Comparison of ENCODE assay signal across 11 cellular contexts in the genomic region with DNA sequence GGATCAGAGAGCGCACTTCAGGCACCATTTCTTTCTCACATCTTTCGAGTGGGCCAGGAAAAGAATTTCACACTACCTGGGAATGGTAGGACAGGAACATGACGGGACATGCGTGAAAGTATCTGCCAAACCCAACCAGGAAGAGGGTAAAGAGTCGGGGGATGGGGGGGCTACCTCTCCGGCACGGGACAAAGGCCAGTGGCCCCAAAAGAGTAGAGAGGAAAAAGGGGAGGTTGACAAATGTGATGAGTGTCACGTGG. TPM values are rescaled to one million over a fixed set of nuclear protein-coding genes. Genes with fewer than 3 reads are reported as not detected.
DNase-seq lines count a peak whose midpoint lies in the region; ATAC-seq and TF ChIP-seq lines count a peak whose summit lies in the region.
"Had no signal": no experiment of that assay in that cellular context is flagged by ENCODE, and none has a peak within 500 bp of the region (broad histone marks: within the 10 kb centered on the region; RNA-seq: fewer than 3 reads in every experiment).

No MANE protein-coding gene starts in this region.

- H3K27ac ChIP-seq in CD4-positive, alpha-beta memory T cell (ENCODE audit: low read depth, low read length), result no peak overlapping the region
- peak overlapping the region; percentile 65 for H3K27ac ChIP-seq in parathyroid adenoma

- DNase-seq in CD4-positive, alpha-beta memory T cell, result no peak
- DNase-seq in NT2/D1 (ENCODE audit: low read depth, low spot score), result no peak
- no peak for DNase-seq in fibroblast of pulmonary artery (ENCODE audit: low read depth)
- DNase-seq in activated CD4-positive, alpha-beta memory T cell treated with anti-CD3 and anti-CD28 coated beads for 36 hours, result no peak
- DNase-seq in midbrain (lab: John Stamatoyannopoulos, UW), result no peak
- DNase-seq: activated CD8-positive, alpha-beta memory T cell treated with anti-CD3 and anti-CD28 coated beads for 24 hours; erythroblast; thyroid gland had no signal

- peak overlapping the region in 1 of 7 donors; percentile 38 for H3K27ac Mint-ChIP-seq in CD4-positive, alpha-beta memory T cell
- H3K27ac Mint-ChIP-seq in activated CD4-positive, alpha-beta memory T cell treated with anti-CD3 and anti-CD28 coated beads for 36 hours, result no peak overlapping the region

- peaks cover 0 to 2% (median 0%) of the 10 kb centered on the region in 8 donors for H3K9me3 Mint-ChIP-seq in CD4-positive, alpha-beta memory T cell
- no peaks in the 10 kb centered on the region for H3K9me3 Mint-ChIP-seq in activated CD4-positive, alpha-beta memory T cell treated with anti-CD3 and anti-CD28 coated beads for 36 hours

- peaks cover 13% of the 10 kb centered on the region for H3K4me1 ChIP-seq in CD4-positive, alpha-beta memory T cell (ENCODE audit: insufficient read depth, low read length)
- H3K4me1 ChIP-seq in NT2/D1 (ENCODE audit: insufficient read depth, insufficient read length) (no peaks in the 10 kb centered on the region), parathyroid adenoma (peaks cover 6% of the 10 kb centered on the region)

- POLR2A ChIA-PET in CD4-positive, alpha-beta memory T cell (lab: Charles Lee; ENCODE audit: partially characterized antibody), result no interaction called here
- POLR2A ChIA-PET in activated CD4-positive, alpha-beta memory T cell treated with anti-CD3 and anti-CD28 coated beads for 36 hours (lab: Charles Lee), result no interaction called here

- no peaks in the 10 kb centered on the region for H3K9me3 ChIP-seq in CD4-positive, alpha-beta memory T cell (ENCODE audit: control insufficient read depth in 1 of 2, low read length in 2 of 2)
- H3K9me3 ChIP-seq in NT2/D1 (ENCODE audit: insufficient read depth, low read length), result no peaks in the 10 kb centered on the region
- H3K9me3 ChIP-seq in parathyroid adenoma (ENCODE audit: control insufficient read depth, low read length), result no peaks in the 10 kb centered on the region
- H3K9me3 ChIP-seq: thyroid gland had no signal

- no peak overlapping the region for H3K9ac ChIP-seq in NT2/D1 (ENCODE audit: insufficient read length, low read depth)
- H3K9ac ChIP-seq in parathyroid adenoma, result no peak overlapping the region

- CTCF ChIA-PET in CD4-positive, alpha-beta memory T cell (lab: Charles Lee; ENCODE audit: partially characterized antibody), result no interaction called here
- CTCF ChIA-PET in activated CD4-positive, alpha-beta memory T cell treated with anti-CD3 and anti-CD28 coated beads for 36 hours (lab: Charles Lee), result no interaction called here

- peak overlapping the region; percentile 79 for H3K4me2 ChIP-seq in parathyroid adenoma (ENCODE audit: low read length)

- no peak overlapping the region for H3K4me3 ChIP-seq in CD4-positive, alpha-beta memory T cell (ENCODE audit: low read length in 2 of 2)
- peak overlapping the region; percentile 34 for H3K4me3 ChIP-seq in NT2/D1 (ENCODE audit: insufficient read length, low read depth)
- peak overlapping the region; percentile 50 for H3K4me3 ChIP-seq in fibroblast of pulmonary artery (replicated peaks; ENCODE audit: low read depth, low read length)
- peak overlapping the region; percentile 56 for H3K4me3 ChIP-seq in parathyroid adenoma (ENCODE audit: low read depth, low read length)

- peak overlapping the region in 7 of 8 donors; percentile 19 to 71 (median 50) for H3K4me3 Mint-ChIP-seq in CD4-positive, alpha-beta memory T cell
- H3K4me3 Mint-ChIP-seq in activated CD4-positive, alpha-beta memory T cell treated with anti-CD3 and anti-CD28 coated beads for 36 hours, result no peak overlapping the region

- H3K27me3 Mint-ChIP-seq in CD4-positive, alpha-beta memory T cell, result peaks cover 43 to 54% of the 10 kb centered on the region in 2 donors
- peaks cover 48% of the 10 kb centered on the region for H3K27me3 Mint-ChIP-seq in activated CD4-positive, alpha-beta memory T cell treated with anti-CD3 and anti-CD28 coated beads for 36 hours

- H3K4me1 Mint-ChIP-seq in CD4-positive, alpha-beta memory T cell, result peaks cover 6 to 17% (median 7%) of the 10 kb centered on the region in 4 donors
- peaks cover 2% of the 10 kb centered on the region for H3K4me1 Mint-ChIP-seq in activated CD4-positive, alpha-beta memory T cell treated with anti-CD3 and anti-CD28 coated beads for 36 hours (ENCODE audit: low read depth)

- TF ChIP-seq CTCF in fibroblast of pulmonary artery (IDR thresholded peaks at IDR 0.05; ENCODE audit: low read length, missing control alignments) (no peak), parathyroid adenoma (IDR thresholded peaks at IDR 0.05) (no peak)

- no peaks in the 10 kb centered on the region for H3K36me3 Mint-ChIP-seq in CD4-positive, alpha-beta memory T cell
- no peaks in the 10 kb centered on the region for H3K36me3 Mint-ChIP-seq in activated CD4-positive, alpha-beta memory T cell treated with anti-CD3 and anti-CD28 coated beads for 36 hours

- ATAC-seq in HG03521 (IDR thresholded peaks at IDR 0.05; ENCODE audit: unreplicated experiment) (no peak), HG03432 (IDR thresholded peaks at IDR 0.05; ENCODE audit: unreplicated experiment) (no peak)

- peaks cover 39% of the 10 kb centered on the region for H3K27me3 ChIP-seq in CD4-positive, alpha-beta memory T cell (ENCODE audit: insufficient read depth, low read length)
- H3K27me3 ChIP-seq in NT2/D1 (ENCODE audit: insufficient read depth, insufficient read length) (peaks cover 33% of the 10 kb centered on the region), parathyroid adenoma (ENCODE audit: control insufficient read depth, insufficient read depth, low read length) (no peaks in the 10 kb centered on the region)
- H3K27me3 ChIP-seq: thyroid gland had no signal

- H3K36me3 ChIP-seq in CD4-positive, alpha-beta memory T cell (ENCODE audit: insufficient read depth, low read length), result no peaks in the 10 kb centered on the region
- H3K36me3 ChIP-seq in NT2/D1 (ENCODE audit: insufficient read depth, insufficient read length, low read length), result peaks cover 4% of the 10 kb centered on the region
- H3K36me3 ChIP-seq in parathyroid adenoma (ENCODE audit: control insufficient read depth, insufficient read depth, low read length), result no peaks in the 10 kb centered on the region
- H3K36me3 ChIP-seq: thyroid gland had no signal

- peak overlapping the region; percentile 100 for H2AFZ ChIP-seq in parathyroid adenoma

- H3K79me2 ChIP-seq in parathyroid adenoma, result peaks cover 5% of the 10 kb centered on the region

- intact Hi-C loops in CD4-positive, alpha-beta memory T cell (cut with micrococcal nuclease), result no loop called here
- intact Hi-C loops in activated CD4-positive, alpha-beta memory T cell treated with anti-CD3 and anti-CD28 coated beads for 36 hours (cut with micrococcal nuclease), result no loop called here

RNA-seq across cellular contexts. Expression of gene BEND7, which starts 0.8 kb away (rescaled TPM):
- total RNA-seq in CD4-positive, alpha-beta memory T cell, result not detected
- polyA plus RNA-seq in CD4-positive, alpha-beta memory T cell, result not detected
- total RNA-seq in activated CD4-positive, alpha-beta memory T cell treated with anti-CD3 and anti-CD28 coated beads for 36 hours, result not detected

RNA-seq across cellular contexts. Expression of gene PRPF18, which starts 57.1 kb away (rescaled TPM):
- 10 to 100 TPM; 30.3 TPM for total RNA-seq in CD4-positive, alpha-beta memory T cell
- 10 to 100 TPM; 42.8 to 63.7 TPM for polyA plus RNA-seq in CD4-positive, alpha-beta memory T cell
- 10 to 100 TPM; 21.9 to 25.1 TPM for total RNA-seq in activated CD4-positive, alpha-beta memory T cell treated with anti-CD3 and anti-CD28 coated beads for 36 hours

Comparison
In these comparisons a context has a peak if more than half of its experiments do, and no peak if none do; other contexts are left out.
1. H3K4me3 ChIP-seq: peak in NT2/D1 (single experiment), fibroblast of pulmonary artery (single experiment) and parathyroid adenoma (single experiment); none in CD4-positive, alpha-beta memory T cell (0 of 2).